In the genomic region with DNA sequence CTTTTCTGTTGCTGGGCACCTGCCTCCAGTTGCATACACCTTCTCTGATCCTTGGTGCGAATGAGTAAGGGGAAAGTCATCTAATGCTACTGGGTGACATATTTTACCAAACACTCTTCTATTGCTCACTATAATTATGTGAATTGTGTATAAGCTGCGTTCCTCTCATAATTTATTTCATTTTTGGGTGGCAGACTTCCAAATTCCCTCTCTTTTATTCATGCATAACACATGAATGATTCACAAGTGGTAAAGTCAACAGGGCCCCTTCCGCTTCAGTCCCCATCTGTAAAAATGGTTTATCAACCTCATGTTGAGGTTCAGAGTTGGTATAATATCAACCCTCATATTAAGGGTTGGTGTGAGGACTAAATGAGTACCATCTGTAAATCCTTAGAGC, we compare ENCODE assay signal across 1 cellular context.
TF ChIP-seq lines count a peak whose summit lies in the region.

No MANE protein-coding gene starts in this region.

TF ChIP-seq in HEK293T, 16 proteins besides CTCF, POLR2A, EP300 and RAD21 (continued from another document):
- no peak for TF ChIP-seq HDGF (IDR thresholded peaks at IDR 0.05; ENCODE audit: borderline replicate concordance)
